In the genomic region with DNA sequence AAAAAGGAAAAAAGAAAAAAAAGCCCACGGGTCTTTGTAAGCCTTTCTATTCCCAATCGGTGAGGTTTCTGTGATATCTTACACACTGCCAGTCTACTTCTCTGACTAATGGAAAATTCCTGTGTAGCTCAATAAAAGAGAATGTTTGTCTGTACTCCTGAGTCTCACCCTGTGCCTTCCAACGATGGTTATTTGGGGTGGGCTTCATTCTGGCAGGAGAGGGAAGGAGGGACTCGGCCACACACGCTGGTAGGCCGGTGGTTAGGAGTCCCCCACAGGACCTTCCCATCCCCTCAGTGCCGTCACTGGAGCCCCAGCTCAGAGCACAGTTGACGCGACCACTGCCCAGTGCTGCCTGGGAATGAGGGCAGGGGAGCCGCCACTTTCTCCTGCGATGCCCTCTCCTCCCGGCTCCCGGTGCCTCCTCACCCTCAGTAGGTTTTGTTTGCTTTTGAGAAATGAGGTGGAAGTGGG, we compare ENCODE assay signal across 8 cellular contexts.
DNase-seq lines count a peak whose midpoint lies in the region; ATAC-seq, FAIRE-seq and TF ChIP-seq lines count a peak whose summit lies in the region.

No MANE protein-coding gene starts in this region.

- peak overlapping the region; percentile 30 for H3K4me3 ChIP-seq in A673 (ENCODE audit: low read depth, low read length, poor library complexity, severe bottlenecking)

- H3K27me3 ChIP-seq in A673 (replicated peaks; ENCODE audit: insufficient read depth, low read depth, low read length, poor library complexity), result no peaks in the 10 kb centered on the region

- ATAC-seq in HG02763 (IDR thresholded peaks at IDR 0.05; ENCODE audit: unreplicated experiment), result no peak

- intact Hi-C loops in A673 (cut with micrococcal nuclease; ENCODE audit: unreplicated experiment), result no loop called here

- H3K4me1 ChIP-seq in A673 (ENCODE audit: insufficient read depth, low read length, poor library complexity, severe bottlenecking), result no peaks in the 10 kb centered on the region

- BruUV-seq in A673 (replicated peaks; lab: Mats Ljungman, UMichigan), result no TSS peak

- CTCF ChIA-PET in A673 (lab: Charles Lee), result interaction anchor here (1.0 to 1.3 kb wide), 2 partner anchors 345 to 893 kb away, joined by 5 to 7 read pairs; no protein-coding TSS in a partner anchor

- H3K36me3 ChIP-seq in A673 (ENCODE audit: insufficient read depth, low read length, poor library complexity, severe bottlenecking), result no peaks in the 10 kb centered on the region

- no peaks in the 10 kb centered on the region for H3K9me3 ChIP-seq in A673 (ENCODE audit: low read depth, low read length, poor library complexity, severe bottlenecking)

- TF ChIP-seq CTCF in A673 (conservative IDR thresholded peaks at IDR 0.05; ENCODE audit: low read depth, low read length), result no peak

- no peak for DNase-seq in A673 (ENCODE audit: low spot score)
- DNase-seq in H54 (ENCODE audit: insufficient read length, low spot score), result peak; percentile 51
- DNase-seq in activated CD8-positive, alpha-beta memory T cell treated with anti-CD3 and anti-CD28 coated beads, Interleukin-2, amount 50 U/mL, for 4 hours, result peak; percentile 13
- peak; percentile 36 for DNase-seq in germinal center (ENCODE audit: low spot score)
- peak; percentile 55 for DNase-seq in renal cortical epithelial cell (ENCODE audit: low read depth)
- DNase-seq in SW 1271 (lab: John Stamatoyannopoulos, UW), result no peak
- DNase-seq in NCI-H446 treated with DMSO at 0.1 percent for 48 hours (lab: John Stamatoyannopoulos, UW), result no peak

- no peak for FAIRE-seq in H54 (lab: Jason Lieb, UNC)

- no peak overlapping the region for H3K27ac ChIP-seq in A673 (ENCODE audit: low read depth, low read length, poor library complexity, severe bottlenecking)

- TF ChIP-seq POLR2A in H54 (IDR thresholded peaks at IDR 0.05; ENCODE audit: low read depth, low read length), result no peak

- POLR2A ChIA-PET in A673 (lab: Charles Lee; ENCODE audit: low non-redundant PET), result no interaction called here

Comparison
In these comparisons a context has a peak if more than half of its experiments do, and no peak if none do; other contexts are left out.
1. DNase-seq: peak in H54 (single experiment), activated CD8-positive, alpha-beta memory T cell treated with anti-CD3 and anti-CD28 coated beads, Interleukin-2, amount 50 U/mL, for 4 hours (single experiment), germinal center (single experiment) and renal cortical epithelial cell (single experiment); none in A673 (single experiment), SW 1271 (0 of 2) and NCI-H446 treated with DMSO at 0.1 percent for 48 hours (single experiment).